Comparison of ENCODE assay signal across 8 cellular contexts in the genomic region with DNA sequence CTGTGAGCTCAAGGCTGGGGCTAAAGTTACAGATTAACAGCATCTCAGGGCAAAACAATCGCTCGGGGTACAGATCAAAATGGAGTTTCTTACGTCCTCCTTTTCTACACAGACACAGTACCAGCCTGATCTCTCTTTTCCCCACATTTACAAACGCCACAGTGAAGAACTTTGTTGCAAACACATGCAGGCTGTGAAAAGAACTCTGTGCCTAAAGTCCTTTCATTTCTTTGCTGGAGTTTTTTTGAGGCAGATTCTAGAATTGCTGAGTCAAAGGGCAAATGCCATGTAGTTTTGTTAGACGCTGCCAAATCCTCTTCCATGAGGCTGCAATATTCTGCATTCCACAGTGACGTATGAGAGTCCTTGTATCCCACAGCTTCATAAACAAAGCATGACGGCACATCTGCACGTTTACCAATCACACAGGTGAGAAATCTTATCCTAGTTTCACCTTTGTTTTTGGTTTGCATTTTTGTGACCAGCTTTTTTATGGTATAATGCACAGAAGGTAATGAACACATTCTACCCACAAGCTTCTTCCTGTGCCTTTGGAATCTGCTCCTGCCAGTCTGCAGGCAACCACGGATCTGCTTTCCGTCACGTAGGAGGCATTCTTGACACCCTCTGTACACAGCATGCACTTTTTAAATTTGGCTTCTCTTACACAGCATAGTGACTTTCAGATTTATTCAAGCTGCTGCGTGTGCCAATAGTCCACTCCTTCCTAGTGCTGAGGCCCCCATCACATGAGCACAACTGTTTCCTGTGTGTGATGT. TPM values are rescaled to one million over a fixed set of nuclear protein-coding genes. Genes with fewer than 3 reads are reported as not detected.
DNase-seq lines count a peak whose midpoint lies in the region; ATAC-seq and TF ChIP-seq lines count a peak whose summit lies in the region.

No MANE protein-coding gene starts in this region.

- peak; percentile 74 to 83 for ATAC-seq in lower lobe of right lung
- ATAC-seq in upper lobe of right lung = peak; percentile 62
- ATAC-seq in HG03378 (IDR thresholded peaks at IDR 0.05; ENCODE audit: unreplicated experiment) = no peak
- ATAC-seq in HG03045 (IDR thresholded peaks at IDR 0.05; ENCODE audit: unreplicated experiment) = no peak

- no peaks in the 10 kb centered on the region for H3K27me3 Mint-ChIP-seq in activated T-cell treated with anti-CD3 and anti-CD28 coated beads, Interleukin-2, amount 50 U/mL, for 24 hours
- H3K27me3 Mint-ChIP-seq in activated CD4-positive, alpha-beta memory T cell treated with anti-CD3 and anti-CD28 coated beads for 36 hours = no peaks in the 10 kb centered on the region

- H3K9me3 Mint-ChIP-seq in activated T-cell treated with anti-CD3 and anti-CD28 coated beads, Interleukin-2, amount 50 U/mL, for 24 hours = peaks cover 3% of the 10 kb centered on the region
- H3K9me3 Mint-ChIP-seq in activated CD4-positive, alpha-beta memory T cell treated with anti-CD3 and anti-CD28 coated beads for 36 hours = peaks cover 7% of the 10 kb centered on the region

- H3K4me3 ChIP-seq in choroid plexus epithelial cell (ENCODE audit: low read depth, low read length) = peak overlapping the region; percentile 10
- H3K4me3 ChIP-seq in lower lobe of right lung = no peak overlapping the region
- no peak overlapping the region for H3K4me3 ChIP-seq in upper lobe of right lung

- peaks cover 1% of the 10 kb centered on the region for H3K4me1 Mint-ChIP-seq in activated T-cell treated with anti-CD3 and anti-CD28 coated beads, Interleukin-2, amount 50 U/mL, for 24 hours (ENCODE audit: low read depth)
- H3K4me1 Mint-ChIP-seq in activated CD4-positive, alpha-beta memory T cell treated with anti-CD3 and anti-CD28 coated beads for 36 hours (ENCODE audit: low read depth) = no peaks in the 10 kb centered on the region

- H3K4me3 Mint-ChIP-seq in activated T-cell treated with anti-CD3 and anti-CD28 coated beads, Interleukin-2, amount 50 U/mL, for 24 hours = no peak overlapping the region
- H3K4me3 Mint-ChIP-seq in activated CD4-positive, alpha-beta memory T cell treated with anti-CD3 and anti-CD28 coated beads for 36 hours = no peak overlapping the region

- TF ChIP-seq CTCF in choroid plexus epithelial cell (conservative IDR thresholded peaks at IDR 0.05; ENCODE audit: low read depth, low read length) (no peak), lower lobe of right lung (IDR thresholded peaks at IDR 0.05) (no peak), upper lobe of right lung (IDR thresholded peaks at IDR 0.05) (no peak)

- CTCF ChIA-PET in activated CD4-positive, alpha-beta memory T cell treated with anti-CD3 and anti-CD28 coated beads for 36 hours (lab: Charles Lee) = no interaction called here

- POLR2A ChIA-PET in activated CD4-positive, alpha-beta memory T cell treated with anti-CD3 and anti-CD28 coated beads for 36 hours (lab: Charles Lee) = no interaction called here

- peak overlapping the region; percentile 69 for H3K27ac ChIP-seq in lower lobe of right lung
- H3K27ac ChIP-seq in upper lobe of right lung = no peak overlapping the region

- H3K27me3 ChIP-seq in lower lobe of right lung (ENCODE audit: low read depth) (no peaks in the 10 kb centered on the region), upper lobe of right lung (no peaks in the 10 kb centered on the region)

- DNase-seq in activated T-cell treated with anti-CD3 and anti-CD28 coated beads, Interleukin-2, amount 50 U/mL, for 24 hours = no peak
- no peak for DNase-seq in activated T-cell treated with anti-CD3 and anti-CD28 coated beads for 4 hours
- DNase-seq in choroid plexus epithelial cell (ENCODE audit: low read depth) = peak; percentile 96
- DNase-seq in lower lobe of right lung = no peak
- DNase-seq in upper lobe of right lung = no peak
- no peak for DNase-seq in activated CD4-positive, alpha-beta memory T cell treated with anti-CD3 and anti-CD28 coated beads for 36 hours

- H3K36me3 ChIP-seq in lower lobe of right lung (peaks cover 5% of the 10 kb centered on the region), upper lobe of right lung (no peaks in the 10 kb centered on the region)

- H3K4me1 ChIP-seq in lower lobe of right lung (peaks cover 32% of the 10 kb centered on the region), upper lobe of right lung (peaks cover 16% of the 10 kb centered on the region)

- no peaks in the 10 kb centered on the region for H3K9me3 ChIP-seq in lower lobe of right lung
- no peaks in the 10 kb centered on the region for H3K9me3 ChIP-seq in upper lobe of right lung

- intact Hi-C loops in lower lobe of right lung (cut with DNase I) = no loop called here
- intact Hi-C loops in upper lobe of right lung (cut with DNase I) = no loop called here
- intact Hi-C loops in activated CD4-positive, alpha-beta memory T cell treated with anti-CD3 and anti-CD28 coated beads for 36 hours (cut with micrococcal nuclease) = no loop called here

- peaks cover 41% of the 10 kb centered on the region for H3K36me3 Mint-ChIP-seq in activated T-cell treated with anti-CD3 and anti-CD28 coated beads, Interleukin-2, amount 50 U/mL, for 24 hours (ENCODE audit: low read depth)
- peaks cover 8% of the 10 kb centered on the region for H3K36me3 Mint-ChIP-seq in activated CD4-positive, alpha-beta memory T cell treated with anti-CD3 and anti-CD28 coated beads for 36 hours

- peak overlapping the region; percentile 26 for H3K27ac Mint-ChIP-seq in activated T-cell treated with anti-CD3 and anti-CD28 coated beads, Interleukin-2, amount 50 U/mL, for 24 hours
- no peak overlapping the region for H3K27ac Mint-ChIP-seq in activated CD4-positive, alpha-beta memory T cell treated with anti-CD3 and anti-CD28 coated beads for 36 hours

RNA-seq across cellular contexts. Expression of a gene that starts 44.6 kb away (rescaled TPM):
- total RNA-seq in lower lobe of right lung = 475 TPM
- total RNA-seq in upper lobe of right lung = 690 TPM
- total RNA-seq in activated CD4-positive, alpha-beta memory T cell treated with anti-CD3 and anti-CD28 coated beads for 36 hours = 10 to 100 TPM; 48.4 to 51.4 TPM

Comparison
In these comparisons a context has a peak if more than half of its experiments do, and no peak if none do; other contexts are left out.
1. ATAC-seq: peak in lower lobe of right lung (2 of 2) and upper lobe of right lung (single experiment); none in HG03378 (single experiment) and HG03045 (single experiment).